In the genomic region with DNA sequence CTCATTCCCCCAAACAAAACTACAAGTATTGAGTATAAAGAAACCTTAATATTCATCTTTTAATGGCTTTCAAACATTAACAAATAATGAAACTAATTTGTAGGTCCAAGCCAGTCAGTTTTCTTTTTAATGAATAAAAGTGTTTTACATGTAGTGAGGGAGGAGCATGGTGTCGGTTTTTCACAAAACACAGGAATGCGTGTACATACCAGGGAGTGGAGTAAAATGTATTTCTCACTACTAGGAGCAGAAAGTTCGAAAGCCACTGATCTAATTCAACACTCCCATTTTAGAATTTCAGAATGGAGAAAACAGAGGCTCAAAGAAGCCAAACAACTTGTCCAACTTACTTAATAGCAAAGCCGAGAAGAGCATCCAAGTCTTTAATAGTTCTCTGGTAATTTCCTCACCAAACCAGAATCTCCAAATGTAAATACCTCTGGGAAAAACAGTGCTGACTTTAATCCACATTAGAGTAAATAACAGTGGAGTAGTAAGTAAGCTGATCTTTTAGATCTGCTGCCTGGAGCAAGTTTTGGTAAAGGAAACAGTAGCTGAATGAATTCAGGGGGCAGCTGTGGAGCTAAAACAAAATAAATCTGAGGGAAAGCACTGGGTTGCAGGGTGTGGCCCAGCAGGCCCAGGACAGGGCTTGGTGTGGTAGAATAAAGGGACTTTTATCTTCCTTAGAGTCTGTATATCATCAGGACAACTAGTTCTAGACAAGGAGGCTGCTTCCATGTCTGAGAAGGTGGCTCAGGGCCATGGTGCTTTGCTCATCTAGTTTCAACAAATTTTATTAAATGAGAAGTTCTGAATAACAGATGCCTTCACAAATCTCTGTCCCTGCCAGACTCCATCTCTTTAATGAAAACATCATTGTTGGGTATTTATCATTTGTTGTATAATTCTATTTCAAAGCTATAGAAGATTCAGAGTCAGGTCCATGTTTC, we compare ENCODE assay signal across 11 cellular contexts. TPM values are rescaled to one million over a fixed set of nuclear protein-coding genes. Genes with fewer than 3 reads are reported as not detected.
DNase-seq lines count a peak whose midpoint lies in the region; ATAC-seq and TF ChIP-seq lines count a peak whose summit lies in the region.
"Had no signal": no experiment of that assay in that cellular context is flagged by ENCODE, and none has a peak within 500 bp of the region (broad histone marks: within the 10 kb centered on the region; RNA-seq: fewer than 3 reads in every experiment).

No MANE protein-coding gene starts in this region.

- no peak overlapping the region for H3K4me3 ChIP-seq in lower lobe of right lung
- H3K4me3 ChIP-seq in upper lobe of left lung, result no peak overlapping the region

- no peaks in the 10 kb centered on the region for H3K9me3 Mint-ChIP-seq in activated naive CD4-positive, alpha-beta T cell treated with anti-CD3 and anti-CD28 coated beads, Interleukin-2, amount 50 U/mL, for 24 hours
- H3K9me3 Mint-ChIP-seq in activated naive CD4-positive, alpha-beta T cell treated with anti-CD3 and anti-CD28 coated beads for 36 hours, result no peaks in the 10 kb centered on the region

- 34 to 49% methylated on average over 4 of the region's 4 CpGs for WGBS in upper lobe of left lung, 2 donors

- intact Hi-C loops in activated naive CD4-positive, alpha-beta T cell treated with anti-CD3 and anti-CD28 coated beads for 36 hours (cut with micrococcal nuclease), result no loop called here
- intact Hi-C loops in lower lobe of right lung (cut with DNase I), result no loop called here

- in situ Hi-C loops in T47D (cut with HindIII; ENCODE audit: low pct_unique_long_range_greater_than_20kb, low sequenced_read_pairs), result no loop called here

- H3K36me3 Mint-ChIP-seq in activated naive CD4-positive, alpha-beta T cell treated with anti-CD3 and anti-CD28 coated beads, Interleukin-2, amount 50 U/mL, for 24 hours, result peaks cover 13% of the 10 kb centered on the region
- H3K36me3 Mint-ChIP-seq in activated naive CD4-positive, alpha-beta T cell treated with anti-CD3 and anti-CD28 coated beads for 36 hours (ENCODE audit: low read depth), result peaks cover 37% of the 10 kb centered on the region

- H3K27me3 Mint-ChIP-seq in activated naive CD4-positive, alpha-beta T cell treated with anti-CD3 and anti-CD28 coated beads, Interleukin-2, amount 50 U/mL, for 24 hours, result no peaks in the 10 kb centered on the region
- H3K27me3 Mint-ChIP-seq in activated naive CD4-positive, alpha-beta T cell treated with anti-CD3 and anti-CD28 coated beads for 36 hours (ENCODE audit: low read depth), result no peaks in the 10 kb centered on the region

- TF ChIP-seq CTCF in lower lobe of right lung (IDR thresholded peaks at IDR 0.05) (no peak), upper lobe of left lung (IDR thresholded peaks at IDR 0.05) (no peak)

- H3K36me3 ChIP-seq in lower lobe of right lung, result peaks cover 4% of the 10 kb centered on the region
- peaks cover 0 to 3% (median 0%) of the 10 kb centered on the region in 4 donors for H3K36me3 ChIP-seq in upper lobe of left lung

- H3K4me3 Mint-ChIP-seq in activated naive CD4-positive, alpha-beta T cell treated with anti-CD3 and anti-CD28 coated beads, Interleukin-2, amount 50 U/mL, for 24 hours, result peak overlapping the region; percentile 55
- no peak overlapping the region for H3K4me3 Mint-ChIP-seq in activated naive CD4-positive, alpha-beta T cell treated with anti-CD3 and anti-CD28 coated beads for 36 hours

- H3K27ac ChIP-seq in lower lobe of right lung (peak overlapping the region; percentile 51), upper lobe of left lung (peak overlapping the region; percentile 13 to 52 (median 26))
- H3K27ac ChIP-seq: WERI-Rb-1 had no signal

- H3K4me1 ChIP-seq in lower lobe of right lung (peaks cover 69% of the 10 kb centered on the region), upper lobe of left lung (peaks cover 42 to 82% (median 45%) of the 10 kb centered on the region in 4 donors)

- H3K4me1 Mint-ChIP-seq in activated naive CD4-positive, alpha-beta T cell treated with anti-CD3 and anti-CD28 coated beads, Interleukin-2, amount 50 U/mL, for 24 hours, result peaks cover 87% of the 10 kb centered on the region
- peaks cover 84% of the 10 kb centered on the region for H3K4me1 Mint-ChIP-seq in activated naive CD4-positive, alpha-beta T cell treated with anti-CD3 and anti-CD28 coated beads for 36 hours (ENCODE audit: low read depth)

- CTCF ChIA-PET in activated naive CD4-positive, alpha-beta T cell treated with anti-CD3 and anti-CD28 coated beads for 36 hours (lab: Charles Lee), result interaction anchor here (0.6 to 1.3 kb wide), 5 partner anchors 10 to 77 kb away, joined by 3 to 5 read pairs (median 3); no protein-coding TSS in a partner anchor

- H3K27me3 ChIP-seq in lower lobe of right lung (ENCODE audit: low read depth) (no peaks in the 10 kb centered on the region), upper lobe of left lung (no peaks in the 10 kb centered on the region)
- H3K27me3 ChIP-seq: BE2C had no signal

- TF ChIP-seq EP300 in upper lobe of left lung (IDR thresholded peaks at IDR 0.05), result no peak

- H3K9me3 ChIP-seq in lower lobe of right lung, result no peaks in the 10 kb centered on the region
- no peaks in the 10 kb centered on the region for H3K9me3 ChIP-seq in upper lobe of left lung
- H3K9me3 ChIP-seq: BE2C had no signal

- H3K27ac Mint-ChIP-seq in activated naive CD4-positive, alpha-beta T cell treated with anti-CD3 and anti-CD28 coated beads, Interleukin-2, amount 50 U/mL, for 24 hours, result peak overlapping the region; percentile 36
- H3K27ac Mint-ChIP-seq in activated naive CD4-positive, alpha-beta T cell treated with anti-CD3 and anti-CD28 coated beads for 36 hours, result no peak overlapping the region

- ATAC-seq in lower lobe of right lung, result no peak
- ATAC-seq in upper lobe of left lung (ENCODE audit: low FRiP score in 2 of 2), result no peak

- DNase-seq in activated naive CD4-positive, alpha-beta T cell treated with anti-CD3 and anti-CD28 coated beads for 36 hours, result no peak
- DNase-seq in T47D (ENCODE audit: low read depth in 1 of 2, low spot score in 1 of 2) (peak; percentile 33 to 74), lower lobe of right lung (no peak), upper lobe of left lung (no peak), LoVo (ENCODE audit: low spot score) (no peak), NCI-H524 treated with DMSO at 0.1 percent for 48 hours (lab: John Stamatoyannopoulos, UW) (no peak), epidermal melanocyte (ENCODE audit: insufficient read length, low spot score) (no peak)
- DNase-seq: anterior cingulate cortex, BE2C, WERI-Rb-1 had no signal

- TF ChIP-seq POLR2A in upper lobe of left lung (IDR thresholded peaks at IDR 0.05), result no peak

RNA-seq across cellular contexts. Expression of gene ANP32A, which starts 7.8 kb away (rescaled TPM):
- total RNA-seq in activated naive CD4-positive, alpha-beta T cell treated with anti-CD3 and anti-CD28 coated beads for 36 hours, result 100 to 1,000 TPM; 216 to 245 TPM
- total RNA-seq in lower lobe of right lung (129 TPM), upper lobe of left lung (100 to 1,000 TPM in 2 of 6 donors, 10 to 100 TPM in 4; 62.9 to 110 (median 81.5) TPM)

Comparison
In these comparisons a context has a peak if more than half of its experiments do, and no peak if none do; other contexts are left out.
1. DNase-seq: peak in T47D (2 of 2); none in activated naive CD4-positive, alpha-beta T cell treated with anti-CD3 and anti-CD28 coated beads for 36 hours (single experiment), lower lobe of right lung (single experiment), upper lobe of left lung (0 of 2), LoVo (single experiment), NCI-H524 treated with DMSO at 0.1 percent for 48 hours (single experiment) and epidermal melanocyte (single experiment).